Comparison of ENCODE assay signal across 19 cellular contexts in genomic region chr3:59850352-59850870, GRCh38.
DNase-seq lines count a peak whose midpoint lies in the region; ATAC-seq, FAIRE-seq and TF ChIP-seq lines count a peak whose summit lies in the region.
"Had no signal": no experiment of that assay in that cellular context is flagged by ENCODE, and none has a peak within 500 bp of the region (broad histone marks: within the 10 kb centered on the region; RNA-seq: fewer than 3 reads in every experiment).

No MANE protein-coding gene starts in this region.

- no peak overlapping the region for H2BK120ac ChIP-seq in IMR-90 (ENCODE audit: low read depth, low read length)

- no peak overlapping the region for H3K18ac ChIP-seq in IMR-90 (ENCODE audit: low read depth, low read length)

- H4K8ac ChIP-seq in IMR-90 (ENCODE audit: low read depth in 2 of 2, low read length in 2 of 2), result no peak overlapping the region

- in situ Hi-C loops in Caki2 (cut with HindIII; ENCODE audit: low pct_unique_long_range_greater_than_20kb, low sequenced_read_pairs), result no loop called here
- in situ Hi-C loops in IMR-90 (cut with MboI; ENCODE audit: low sequenced_read_pairs), result loop anchor here (25.0 kb wide), 1 partner anchor 1038 kb away; no protein-coding TSS in a partner anchor

- ATAC-seq in IMR-90 (ENCODE audit: low read depth) (no peak), HG02610 (IDR thresholded peaks at IDR 0.05; ENCODE audit: unreplicated experiment) (no peak)
- ATAC-seq: GM23338 had no signal

- DNase-seq in Caki2 (ENCODE audit: low read depth) (peak; percentile 64), IMR-90 (no peak), RCC 7860 (ENCODE audit: low spot score) (peak; percentile 8), left kidney (ENCODE audit: low read depth, low spot score) (peak; percentile 78), ovary (no peak)
- no peak for DNase-seq in CD8-positive, alpha-beta memory T cell
- DNase-seq: C1 segment of cervical spinal cord; CD4-positive, alpha-beta T cell; DMS153; DMS79 treated with DMSO at 0.1 percent for 48 hours; EL; H7 had no signal

- no peak overlapping the region for H4K5ac ChIP-seq in IMR-90 (ENCODE audit: low read depth, low read length)

- no peaks in the 10 kb centered on the region; the same call in 1 of the 2 replicates for H3K4me1 ChIP-seq in IMR-90 (ENCODE audit: control insufficient read depth, insufficient read depth, low read length)
- H3K4me1 ChIP-seq in ovary (ENCODE audit: insufficient read depth), result no peaks in the 10 kb centered on the region
- no peaks in the 10 kb centered on the region for H3K4me1 ChIP-seq in CD8-positive, alpha-beta memory T cell (ENCODE audit: insufficient read depth, low read length)

- TF ChIP-seq POLR2A in IMR-90 (IDR thresholded peaks at IDR 0.05; ENCODE audit: low read depth, low read length), result no peak
- no peak for TF ChIP-seq POLR2A in ovary (IDR thresholded peaks at IDR 0.05)

- no peak overlapping the region for H3K4me3 ChIP-seq in IMR-90 (ENCODE audit: insufficient read depth, low read depth, low read length)
- H3K4me3 ChIP-seq in ovary, result no peak overlapping the region
- no peak overlapping the region for H3K4me3 ChIP-seq in CD8-positive, alpha-beta memory T cell (ENCODE audit: low read length)
- H3K4me3 ChIP-seq: GM23338 had no signal

- H3K27me3 ChIP-seq in IMR-90 (ENCODE audit: control insufficient read depth, insufficient read depth, low read length) (no peaks in the 10 kb centered on the region), ovary (no peaks in the 10 kb centered on the region)
- no peaks in the 10 kb centered on the region for H3K27me3 ChIP-seq in CD8-positive, alpha-beta memory T cell (ENCODE audit: insufficient read depth, low read length, poor library complexity, severe bottlenecking)

- TF ChIP-seq EP300 in ovary (IDR thresholded peaks at IDR 0.05), result no peak

- intact Hi-C loops in IMR-90 (cut with micrococcal nuclease), result loop anchor here (10.0 kb wide), 4 partner anchors 186 to 1026 kb away; no protein-coding TSS in a partner anchor
- intact Hi-C loops in ovary (cut with DNase I), result loop anchor here in 1 of 4 donors (10.0 kb wide), 1 partner anchor 276 kb away; no protein-coding TSS in a partner anchor

- no peak overlapping the region for H2BK15ac ChIP-seq in IMR-90 (ENCODE audit: low read depth, low read length)

- no peak overlapping the region for H3K4me3 Mint-ChIP-seq in CD8-positive, alpha-beta memory T cell
- H3K4me3 Mint-ChIP-seq: B cell; CD4-positive, alpha-beta T cell; GM23338 had no signal

- CTCF ChIA-PET in IMR-90 (lab: Yijun Ruan, JAX), result interaction anchor here (1.2 kb wide), 1 partner anchor 275 kb away, joined by 4 read pairs; no protein-coding TSS in a partner anchor
- CTCF ChIA-PET in CD8-positive, alpha-beta memory T cell (lab: Charles Lee), result interaction anchor here (0.9 to 1.1 kb wide), 2 partner anchors 7 to 275 kb away, joined by 4 to 5 read pairs; no protein-coding TSS in a partner anchor

- H2AK5ac ChIP-seq in IMR-90 (ENCODE audit: low read depth, low read length), result no peak overlapping the region

- WGBS in IMR-90 (ENCODE audit: extremely low coverage in 2 of 2, insufficient read length in 1 of 2), 2 experiments, result no CpG with 5 or more reads among the region's 2 CpGs
- 89 to 92% (median 90%) methylated on average over 2 of the region's 2 CpGs for WGBS in ovary, 3 donors

- H3K79me1 ChIP-seq in IMR-90 (ENCODE audit: low read depth in 1 of 2, low read length in 2 of 2), result no peaks in the 10 kb centered on the region

- peaks cover 0 to 6% of the 10 kb centered on the region in 2 donors for H3K27me3 Mint-ChIP-seq in CD8-positive, alpha-beta memory T cell
- H3K27me3 Mint-ChIP-seq: B cell; CD4-positive, alpha-beta T cell had no signal

- H3K36me3 ChIP-seq in IMR-90 (ENCODE audit: control insufficient read depth, insufficient read depth, low read length) (no peaks in the 10 kb centered on the region), ovary (no peaks in the 10 kb centered on the region)
- H3K36me3 ChIP-seq in CD8-positive, alpha-beta memory T cell (ENCODE audit: insufficient read depth, low read length), result no peaks in the 10 kb centered on the region

- H3K9me1 ChIP-seq in IMR-90 (ENCODE audit: insufficient read depth, low read length), result no peaks in the 10 kb centered on the region

- POLR2A ChIA-PET in IMR-90 (lab: Charles Lee; ENCODE audit: unreplicated experiment), result no interaction called here
- POLR2A ChIA-PET in CD8-positive, alpha-beta memory T cell (lab: Charles Lee), result no interaction called here

- no peak overlapping the region for H3K27ac Mint-ChIP-seq in CD8-positive, alpha-beta memory T cell
- H3K27ac Mint-ChIP-seq: B cell; CD4-positive, alpha-beta T cell; GM23338 had no signal

- peaks cover 4 to 11% (median 8%) of the 10 kb centered on the region in 5 donors for H3K9me3 Mint-ChIP-seq in CD8-positive, alpha-beta memory T cell
- H3K9me3 Mint-ChIP-seq: GM23338 had no signal

- H3K36me3 Mint-ChIP-seq in CD8-positive, alpha-beta memory T cell, result peaks cover 0 to 11% (median 6%) of the 10 kb centered on the region in 3 donors

- dilution Hi-C loops in IMR-90 (cut with HindIII; ENCODE audit: low sequenced_read_pairs, unreplicated experiment), result no loop called here

- H3K4ac ChIP-seq in IMR-90 (ENCODE audit: low read depth, low read length), result no peak overlapping the region

- peak overlapping the region; percentile 25; the same call in 1 of the 2 replicates for H2BK20ac ChIP-seq in IMR-90 (ENCODE audit: low read depth, low read length)

- TF ChIP-seq CTCF in IMR-90 (conservative IDR thresholded peaks at IDR 0.05; ENCODE audit: low read depth, low read length) (no peak), ovary (IDR thresholded peaks at IDR 0.05) (no peak)

- H2AK9ac ChIP-seq in IMR-90 (replicated peaks; ENCODE audit: low read depth, low read length, poor library complexity), result no peak overlapping the region

- H3K14ac ChIP-seq in IMR-90 (replicated peaks; ENCODE audit: low read depth, low read length), result no peak overlapping the region

- FAIRE-seq in RCC 7860 (lab: Jason Lieb, UNC), result peak; percentile 78
- FAIRE-seq: A204.1, D721Med, G401.6, GM12891 had no signal

- no peaks in the 10 kb centered on the region for H3K9me3 ChIP-seq in IMR-90 (ENCODE audit: control insufficient read depth, insufficient read depth, low read length)
- no peaks in the 10 kb centered on the region for H3K9me3 ChIP-seq in ovary
- H3K9me3 ChIP-seq in CD8-positive, alpha-beta memory T cell (ENCODE audit: low read length), result no peaks in the 10 kb centered on the region

- H4K20me1 ChIP-seq in IMR-90 (ENCODE audit: insufficient read depth, low read length), result no peaks in the 10 kb centered on the region

- H3K23ac ChIP-seq in IMR-90 (ENCODE audit: low read depth, low read length), result no peak overlapping the region

- H3K56ac ChIP-seq in IMR-90 (ENCODE audit: extremely low read depth, insufficient read depth, low read length), result no peak overlapping the region

- no peaks in the 10 kb centered on the region for H3K4me1 Mint-ChIP-seq in CD8-positive, alpha-beta memory T cell
- H3K4me1 Mint-ChIP-seq: GM23338 had no signal

- no peak overlapping the region for H4K91ac ChIP-seq in IMR-90 (ENCODE audit: insufficient read depth, low read depth, low read length)

- no TSS peak for BruUV-seq in IMR-90 (replicated peaks; lab: Mats Ljungman, UMichigan)

- no peak overlapping the region for H2AFZ ChIP-seq in IMR-90 (replicated peaks; ENCODE audit: low read length, poor library complexity)
- H2AFZ ChIP-seq: GM23338 had no signal

- no peak overlapping the region for H3K9ac ChIP-seq in IMR-90 (ENCODE audit: low read depth, low read length)

- H3K4me2 ChIP-seq in IMR-90 (ENCODE audit: low read depth, low read length), result no peak overlapping the region
- H3K4me2 ChIP-seq: GM23338 had no signal

- TF ChIP-seq RAD21 in IMR-90 (IDR thresholded peaks at IDR 0.05; ENCODE audit: low read length), result no peak

- H3K27ac ChIP-seq in IMR-90 (ENCODE audit: insufficient read depth, low read length) (no peak overlapping the region), ovary (no peak overlapping the region)
- no peak overlapping the region for H3K27ac ChIP-seq in CD8-positive, alpha-beta memory T cell (ENCODE audit: low read depth, low read length)

- H2BK5ac ChIP-seq in IMR-90 (ENCODE audit: low read depth, low read length, poor library complexity, severe bottlenecking), result no peak overlapping the region

TF ChIP-seq in IMR-90, 13 proteins besides CTCF, POLR2A, EP300 and RAD21:
- TF ChIP-seq CHD1 (IDR thresholded peaks at IDR 0.05; ENCODE audit: low read depth, low read length), result no peak
- no peak for TF ChIP-seq FOS (IDR thresholded peaks at IDR 0.05; ENCODE audit: low read depth, low read length)
- no peak for TF ChIP-seq SMC3 (IDR thresholded peaks at IDR 0.05; ENCODE audit: low read depth, low read length)
- no peak for TF ChIP-seq NFE2L2 (IDR thresholded peaks at IDR 0.05; ENCODE audit: low read depth, low read length)
- no peak for TF ChIP-seq RFX5 (IDR thresholded peaks at IDR 0.05; ENCODE audit: low read depth, low read length)
- no peak for TF ChIP-seq MAZ (IDR thresholded peaks at IDR 0.05; ENCODE audit: borderline replicate concordance, low read depth, low read length)
- no peak for TF ChIP-seq MAFK (IDR thresholded peaks at IDR 0.05; ENCODE audit: low read depth, low read length)
- TF ChIP-seq CEBPB (IDR thresholded peaks at IDR 0.05; ENCODE audit: low read depth, low read length), result no peak
- no peak for TF ChIP-seq RCOR1 (IDR thresholded peaks at IDR 0.05; ENCODE audit: insufficient replicate concordance, low read length)
- TF ChIP-seq BHLHE40 (IDR thresholded peaks at IDR 0.05; ENCODE audit: low read depth, low read length), result no peak
- TF ChIP-seq ELK1 (IDR thresholded peaks at IDR 0.05; ENCODE audit: borderline replicate concordance, low read depth, low read length), result no peak
- TF ChIP-seq, protein P1, sequence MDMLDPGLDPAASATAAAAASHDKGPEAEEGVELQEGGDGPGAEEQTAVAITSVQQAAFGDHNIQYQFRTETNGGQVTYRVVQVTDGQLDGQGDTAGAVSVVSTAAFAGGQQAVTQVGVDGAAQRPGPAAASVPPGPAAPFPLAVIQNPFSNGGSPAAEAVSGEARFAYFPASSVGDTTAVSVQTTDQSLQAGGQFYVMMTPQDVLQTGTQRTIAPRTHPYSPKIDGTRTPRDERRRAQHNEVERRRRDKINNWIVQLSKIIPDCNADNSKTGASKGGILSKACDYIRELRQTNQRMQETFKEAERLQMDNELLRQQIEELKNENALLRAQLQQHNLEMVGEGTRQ (IDR thresholded peaks at IDR 0.05; ENCODE audit: low read depth, low read length), result no peak
- TF ChIP-seq MXI1 (IDR thresholded peaks at IDR 0.05; ENCODE audit: borderline replicate concordance, low read depth, low read length), result no peak

Comparison
In these comparisons a context has a peak if more than half of its experiments do, and no peak if none do; other contexts are left out.
1. DNase-seq: peak in Caki2 (single experiment), RCC 7860 (single experiment) and left kidney (single experiment); none in IMR-90 (single experiment), ovary (0 of 5) and CD8-positive, alpha-beta memory T cell (0 of 5).